In genomic region chr11:96338910-96339703, GRCh38 we compare ENCODE assay signal across 8 cellular contexts. TPM values are rescaled to one million over a fixed set of nuclear protein-coding genes. Genes with fewer than 3 reads are reported as not detected.
DNase-seq lines count a peak whose midpoint lies in the region; ATAC-seq and TF ChIP-seq lines count a peak whose summit lies in the region.

No MANE protein-coding gene starts in this region.

- no peak for TF ChIP-seq POLR2A in adrenal gland (IDR thresholded peaks at IDR 0.05)

- peaks cover 16% of the 10 kb centered on the region for H4K20me1 ChIP-seq in OCI-LY3 (ENCODE audit: insufficient read depth, low read length)

- peaks cover 83% of the 10 kb centered on the region for H3K79me2 ChIP-seq in OCI-LY3 (ENCODE audit: low read length)

- H3K27ac ChIP-seq in OCI-LY3 (ENCODE audit: low read length) (peak overlapping the region; percentile 89), adrenal gland (peak overlapping the region in 4 of 5 donors; percentile 26 to 92 (median 80))

- DNase-seq in adrenal gland (peak; percentile 27 to 73 (median 54)), hippocampal formation (lab: John Stamatoyannopoulos, UW) (peak; percentile 64 to 96), skeletal muscle cell (ENCODE audit: low read depth) (no peak), DMS153 treated with DMSO at 0.1 percent for 48 hours (lab: John Stamatoyannopoulos, UW; ENCODE audit: unreplicated experiment) (no peak), left lobe of liver (ENCODE audit: low spot score) (no peak)

- H3K9me3 ChIP-seq in OCI-LY3 (ENCODE audit: insufficient read depth, low read length) = no peaks in the 10 kb centered on the region
- H3K9me3 ChIP-seq in adrenal gland (replicated peaks in 1 of 3) = no peaks in the 10 kb centered on the region

- peak overlapping the region; percentile 68 for H3K9ac ChIP-seq in OCI-LY3 (ENCODE audit: low read length)

- H3K27me3 ChIP-seq in OCI-LY3 (ENCODE audit: low read depth, low read length) (no peaks in the 10 kb centered on the region), adrenal gland (no peaks in the 10 kb centered on the region)

- peak; percentile 44 for ATAC-seq in GM18519 (IDR thresholded peaks at IDR 0.05; ENCODE audit: low FRiP score, unreplicated experiment)
- ATAC-seq in HG02759 (IDR thresholded peaks at IDR 0.05; ENCODE audit: unreplicated experiment) = peak; percentile 47
- ATAC-seq in left lobe of liver = no peak

- intact Hi-C loops in adrenal gland (cut with DNase I) = no loop called here

- H2AFZ ChIP-seq in OCI-LY3 (ENCODE audit: low read depth, low read length) = no peak overlapping the region

- peak overlapping the region; percentile 86 for H3K4me3 ChIP-seq in OCI-LY3 (ENCODE audit: low read length)
- peak overlapping the region in 2 of 4 donors; percentile 2 to 90 for H3K4me3 ChIP-seq in adrenal gland
- peak overlapping the region; percentile 71 for H3K4me3 ChIP-seq in skeletal muscle cell (ENCODE audit: low read depth, low read length)

- no peak for TF ChIP-seq CTCF in OCI-LY3 (IDR thresholded peaks at IDR 0.05; ENCODE audit: low read depth, low read length)
- no peak for TF ChIP-seq CTCF in adrenal gland (IDR thresholded peaks at IDR 0.05)

- H3K4me2 ChIP-seq in OCI-LY3 (ENCODE audit: low read length) = peak overlapping the region; percentile 96

- H3K36me3 ChIP-seq in OCI-LY3 (replicated peaks; ENCODE audit: low read depth, low read length) (peaks cover 12% of the 10 kb centered on the region), adrenal gland (replicated peaks in 1 of 2) (no peaks in the 10 kb centered on the region)

- H3K4me1 ChIP-seq in OCI-LY3 (ENCODE audit: low read length) = peaks cover 55% of the 10 kb centered on the region
- peaks cover 23 to 46% of the 10 kb centered on the region in 2 donors for H3K4me1 ChIP-seq in adrenal gland (replicated peaks in 1 of 2)

- 21 to 28% (median 24%) methylated on average over 9 to 13 of the region's 13 CpGs for WGBS in adrenal gland, 4 donors

RNA-seq across cellular contexts. Expression of gene MAML2, which starts 3.9 kb away (rescaled TPM):
- total RNA-seq in adrenal gland (10 to 100 TPM in 5 of 8 donors, 1 to 10 TPM in 3; 6.2 to 19.4 (median 11.1) TPM), left lobe of liver (1.0 TPM)
- polyA plus RNA-seq in adrenal gland = 1 to 10 TPM; 1.4 to 5.7 (median 3.7) TPM

RNA-seq across cellular contexts. Expression of gene CCDC82, which starts 50.6 kb away (rescaled TPM):
- total RNA-seq in adrenal gland (10 to 100 TPM in 7 of 8 donors, 1 to 10 TPM in 1; 4.7 to 48.1 (median 13.3) TPM), left lobe of liver (11.8 TPM)
- polyA plus RNA-seq in adrenal gland = 10 to 100 TPM; 16.2 to 37.6 (median 21.3) TPM

RNA-seq across cellular contexts. Expression of gene JRKL, which starts 50.7 kb away (rescaled TPM):
- total RNA-seq in adrenal gland (10 to 100 TPM in 1 of 8 donors, 1 to 10 TPM in 6, under 1 TPM in 1; 0.87 to 10.2 (median 4.6) TPM), left lobe of liver (2.2 TPM)
- 10 to 100 TPM in 1 of 3 donors, 1 to 10 TPM in 2; 2.5 to 12.4 (median 3.6) TPM for polyA plus RNA-seq in adrenal gland

Comparison
In these comparisons a context has a peak if more than half of its experiments do, and no peak if none do; other contexts are left out.
1. DNase-seq: peak in adrenal gland (7 of 7) and hippocampal formation (2 of 2); none in skeletal muscle cell (single experiment), DMS153 treated with DMSO at 0.1 percent for 48 hours (single experiment) and left lobe of liver (single experiment).